8 cellular contexts compared by ENCODE assay signal in genomic region chr22:20436309-20437252, GRCh38.
DNase-seq lines count a peak whose midpoint lies in the region; ATAC-seq, FAIRE-seq and TF ChIP-seq lines count a peak whose summit lies in the region.

No MANE protein-coding gene starts in this region.

- ATAC-seq in HG03045 (IDR thresholded peaks at IDR 0.05; ENCODE audit: unreplicated experiment) = no peak

- H3K4me3 ChIP-seq in muscle layer of colon (ENCODE audit: low read depth in 1 of 2, low read length in 2 of 2) = peak overlapping the region; percentile 58 to 75

- peak overlapping the region; percentile 7 for H3K9ac ChIP-seq in muscle layer of colon (ENCODE audit: low read length)

- H3K27me3 ChIP-seq in muscle layer of colon (ENCODE audit: control insufficient read depth in 1 of 2, insufficient read depth in 2 of 2, low read length in 2 of 2) = peaks cover 0 to 9% of the 10 kb centered on the region in 2 donors

- peaks cover 20% of the 10 kb centered on the region for H3K4me1 ChIP-seq in muscle layer of colon (ENCODE audit: insufficient read depth, low read length)

- peak overlapping the region; percentile 82 for H3K27ac ChIP-seq in muscle layer of colon (ENCODE audit: low read depth, low read length)

- no peak for TF ChIP-seq CTCF in D721Med (IDR thresholded peaks at IDR 0.05; ENCODE audit: insufficient read depth, missing control alignments)

- no peaks in the 10 kb centered on the region for H3K9me3 ChIP-seq in muscle layer of colon (ENCODE audit: low read length)

- DNase-seq in D721Med (ENCODE audit: insufficient read length, low spot score) (peak; percentile 57), NCI-H2227 treated with DMSO at 0.1 percent for 48 hours (lab: John Stamatoyannopoulos, UW) (peak; percentile 30), ecto neural progenitor cell (ENCODE audit: low spot score) (peak; percentile 76), NCI-H2081 (lab: John Stamatoyannopoulos, UW) (no peak), NCI-H1048 (lab: John Stamatoyannopoulos, UW) (no peak), NCI-H2081 treated with DMSO at 0.1 percent for 48 hours (lab: John Stamatoyannopoulos, UW) (no peak)

- H3K36me3 ChIP-seq in muscle layer of colon (ENCODE audit: insufficient read depth, low read length) = no peaks in the 10 kb centered on the region

- no peak for FAIRE-seq in D721Med (lab: Jason Lieb, UNC)

Comparison
In these comparisons a context has a peak if more than half of its experiments do, and no peak if none do; other contexts are left out.
1. DNase-seq: peak in D721Med (single experiment), NCI-H2227 treated with DMSO at 0.1 percent for 48 hours (single experiment) and ecto neural progenitor cell (single experiment); none in NCI-H2081 (0 of 2), NCI-H1048 (single experiment) and NCI-H2081 treated with DMSO at 0.1 percent for 48 hours (single experiment).